Comparison of ENCODE assay signal across 10 cellular contexts in the genomic region with DNA sequence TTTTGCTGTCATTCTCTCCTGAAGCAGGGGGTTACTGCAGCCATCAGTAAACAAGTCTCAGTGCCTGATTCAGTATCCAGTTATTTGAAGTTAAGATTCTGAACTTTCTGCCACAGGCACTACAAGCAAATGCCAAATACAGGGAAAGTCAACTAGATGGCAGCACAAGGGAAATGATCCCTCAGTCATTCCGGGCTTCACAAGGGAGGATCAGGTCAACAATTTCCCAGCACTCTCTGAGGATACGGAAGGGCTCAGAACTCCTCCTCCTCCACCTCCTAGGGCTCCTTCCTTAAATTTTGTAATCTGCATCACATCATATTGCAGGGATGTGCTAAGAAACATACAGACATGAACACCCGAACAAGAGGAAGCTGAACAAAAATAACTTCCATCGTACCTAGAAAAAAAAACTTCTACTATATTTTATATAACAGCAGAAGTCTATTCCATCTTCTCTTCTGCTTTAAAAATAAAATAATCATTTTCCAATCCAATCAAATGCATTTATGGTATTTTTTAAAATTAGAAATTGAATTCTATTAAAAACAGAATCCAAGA.
A peak's percentile ranks its signal among the peaks of the same experiment; 100 is the strongest.
DNase-seq lines count a peak whose midpoint lies in the region; TF ChIP-seq lines count a peak whose summit lies in the region.
"Had no signal": no experiment of that assay in that cellular context is flagged by ENCODE, and none has a peak within 500 bp of the region (broad histone marks: within the 10 kb centered on the region; RNA-seq: fewer than 3 reads in every experiment).

No MANE protein-coding gene starts in this region.

- H3K9me3 ChIP-seq in SJCRH30 (replicated peaks) (no peaks in the 10 kb centered on the region), left ventricle myocardium inferior (replicated peaks) (no peaks in the 10 kb centered on the region), prostate gland (no peaks in the 10 kb centered on the region)

- H3K4me3 ChIP-seq in SJCRH30 (no peak overlapping the region), left ventricle myocardium inferior (peak overlapping the region; percentile 15), prostate gland (no peak overlapping the region)

- no peaks in the 10 kb centered on the region for H3K27me3 ChIP-seq in SJCRH30
- no peaks in the 10 kb centered on the region for H3K27me3 ChIP-seq in left ventricle myocardium inferior (ENCODE audit: low read depth)
- no peaks in the 10 kb centered on the region for H3K27me3 ChIP-seq in prostate gland (replicated peaks; ENCODE audit: insufficient read depth)

- peaks cover 29% of the 10 kb centered on the region for H3K4me1 ChIP-seq in SJCRH30
- peaks cover 14% of the 10 kb centered on the region for H3K4me1 ChIP-seq in left ventricle myocardium inferior
- H3K4me1 ChIP-seq in prostate gland (replicated peaks) = no peaks in the 10 kb centered on the region

- H3K36me3 ChIP-seq in SJCRH30 (no peaks in the 10 kb centered on the region), left ventricle myocardium inferior (no peaks in the 10 kb centered on the region), prostate gland (no peaks in the 10 kb centered on the region)

- 45% methylated on average over 4 of the region's 4 CpGs for WGBS in prostate gland

- H3K27ac ChIP-seq in SJCRH30 (peak overlapping the region; percentile 74; the same call in 1 of the 2 replicates), left ventricle myocardium inferior (replicated peaks) (no peak overlapping the region), prostate gland (no peak overlapping the region)

- TF ChIP-seq CTCF in left ventricle myocardium inferior (IDR thresholded peaks at IDR 0.05; ENCODE audit: borderline replicate concordance) (no peak), prostate gland (IDR thresholded peaks at IDR 0.05) (no peak)

- intact Hi-C loops in left ventricle myocardium inferior (cut with micrococcal nuclease) = no loop called here
- intact Hi-C loops in posterior cingulate gyrus (cut with DNase I) = no loop called here
- intact Hi-C loops in prostate gland (cut with DNase I) = no loop called here

- TF ChIP-seq POLR2A in erythroblast (IDR thresholded peaks at IDR 0.05; ENCODE audit: low read length) (no peak), prostate gland (IDR thresholded peaks at IDR 0.05) (no peak)

- DNase-seq in NCI-H2171 treated with DMSO at 0.1 percent for 48 hours (lab: John Stamatoyannopoulos, UW) = peak; percentile 22
- no peak for DNase-seq in NCI-H2171 (lab: John Stamatoyannopoulos, UW)
- peak in 1 of 2 experiments; percentile 51 for DNase-seq in SJCRH30
- no peak for DNase-seq in left ventricle myocardium inferior
- DNase-seq in stromal cell of bone marrow (ENCODE audit: low read depth) = peak; percentile 42
- DNase-seq in posterior cingulate gyrus = no peak
- DNase-seq in erythroblast (lab: John Stamatoyannopoulos, UW) = no peak
- DNase-seq in prostate gland (ENCODE audit: low spot score) = no peak
- DNase-seq: activated CD8-positive, alpha-beta T cell treated with anti-CD3 and anti-CD28 coated beads, Interleukin-2, amount 10 ng/mL, durations not matched to agents 7 days and 5 days; cortex of kidney had no signal

Comparison
In these comparisons a context has a peak if more than half of its experiments do, and no peak if none do; other contexts are left out.
1. DNase-seq: peak in NCI-H2171 treated with DMSO at 0.1 percent for 48 hours (single experiment) and stromal cell of bone marrow (single experiment); none in NCI-H2171 (single experiment), left ventricle myocardium inferior (single experiment), posterior cingulate gyrus (0 of 10), erythroblast (0 of 2) and prostate gland (single experiment).